29 cellular contexts compared by ENCODE assay signal in genomic region chr4:6371827-6372226, GRCh38.
A peak's percentile ranks its signal among the peaks of the same experiment; 100 is the strongest.
DNase-seq lines count a peak whose midpoint lies in the region; ATAC-seq, FAIRE-seq and TF ChIP-seq lines count a peak whose summit lies in the region.
"Had no signal": no experiment of that assay in that cellular context is flagged by ENCODE, and none has a peak within 500 bp of the region (broad histone marks: within the 10 kb centered on the region; RNA-seq: fewer than 3 reads in every experiment).

No MANE protein-coding gene starts in this region.

- no peak overlapping the region for H3K27ac ChIP-seq in right cardiac atrium (ENCODE audit: low read length)
- H3K27ac ChIP-seq in kidney (ENCODE audit: low read depth in 2 of 2, low read length in 2 of 2) = no peak overlapping the region
- H3K27ac ChIP-seq: 22Rv1, BLaER1 had no signal

- CTCF ChIA-PET in activated CD4-positive, alpha-beta T cell treated with anti-CD3 and anti-CD28 coated beads, Interleukin-2, amount 10 ng/mL, durations not matched to agents 7 days and 5 days (lab: Charles Lee) = interaction anchor here (1.0 to 1.1 kb wide), 2 partner anchors 10 to 11 kb away, joined by 3 read pairs; no protein-coding TSS in a partner anchor

- H3K9ac ChIP-seq in kidney (ENCODE audit: low read length in 2 of 2) = no peak overlapping the region
- H3K9ac ChIP-seq: BLaER1 had no signal

- H3K9me3 ChIP-seq in right cardiac atrium (ENCODE audit: control insufficient read depth, low read length) (no peaks in the 10 kb centered on the region), kidney (ENCODE audit: control insufficient read depth in 1 of 2, low read length in 2 of 2) (peaks cover 0 to 2% of the 10 kb centered on the region in 2 donors)
- H3K9me3 ChIP-seq: BE2C, BLaER1 had no signal

- 82% methylated on average over 13 of the region's 13 CpGs for WGBS in right cardiac atrium

- no peak overlapping the region for H3K4me3 ChIP-seq in right cardiac atrium (ENCODE audit: low read length)
- H3K4me3 ChIP-seq in kidney (ENCODE audit: low read length in 2 of 2) = no peak overlapping the region
- H3K4me3 ChIP-seq: BLaER1, GM12878 had no signal

- no peaks in the 10 kb centered on the region for H3K4me1 Mint-ChIP-seq in activated CD4-positive, alpha-beta T cell treated with anti-CD3 and anti-CD28 coated beads, Interleukin-2, amount 10 ng/mL, durations not matched to agents 7 days and 5 days
- no peaks in the 10 kb centered on the region for H3K4me1 Mint-ChIP-seq in natural killer cell treated with Interleukin-12 subunit alpha and Interleukin-12 subunit beta and Interleukin-15 and Interleukin-18, amount 100 ng/mL, for 72 hours (ENCODE audit: low read depth in 2 of 2)
- H3K4me1 Mint-ChIP-seq: CD14-positive monocyte; CD4-positive, alpha-beta memory T cell; CD4-positive, CD25-positive, alpha-beta regulatory T cell; CD8-positive, alpha-beta memory T cell had no signal

- no peak overlapping the region for H3K4me3 Mint-ChIP-seq in activated CD4-positive, alpha-beta T cell treated with anti-CD3 and anti-CD28 coated beads, Interleukin-2, amount 10 ng/mL, durations not matched to agents 7 days and 5 days
- no peak overlapping the region for H3K4me3 Mint-ChIP-seq in natural killer cell treated with Interleukin-12 subunit alpha and Interleukin-12 subunit beta and Interleukin-15 and Interleukin-18, amount 100 ng/mL, for 72 hours
- H3K4me3 Mint-ChIP-seq: CD14-positive monocyte; CD4-positive, alpha-beta memory T cell; CD4-positive, CD25-positive, alpha-beta regulatory T cell; CD8-positive, alpha-beta memory T cell had no signal

- POLR2A ChIA-PET in activated CD4-positive, alpha-beta T cell treated with anti-CD3 and anti-CD28 coated beads, Interleukin-2, amount 10 ng/mL, durations not matched to agents 7 days and 5 days (lab: Charles Lee) = no interaction called here

- intact Hi-C loops in right cardiac atrium (cut with DNase I) (no loop called here), left cardiac atrium (cut with DNase I) (no loop called here), kidney (cut with DNase I) (no loop called here)

- H3K27me3 Mint-ChIP-seq in activated CD4-positive, alpha-beta T cell treated with anti-CD3 and anti-CD28 coated beads, Interleukin-2, amount 10 ng/mL, durations not matched to agents 7 days and 5 days = no peaks in the 10 kb centered on the region
- H3K27me3 Mint-ChIP-seq in natural killer cell treated with Interleukin-12 subunit alpha and Interleukin-12 subunit beta and Interleukin-15 and Interleukin-18, amount 100 ng/mL, for 72 hours = peaks cover 13 to 16% of the 10 kb centered on the region in 2 donors

- no peaks in the 10 kb centered on the region for H3K4me1 ChIP-seq in right cardiac atrium (ENCODE audit: control insufficient read depth, insufficient read depth, low read length)
- H3K4me1 ChIP-seq in kidney (ENCODE audit: control insufficient read depth in 1 of 2, insufficient read depth in 1 of 2, low read depth in 1 of 2, low read length in 2 of 2) = no peaks in the 10 kb centered on the region
- H3K4me1 ChIP-seq: BE2C had no signal

- H3K27ac Mint-ChIP-seq in activated CD4-positive, alpha-beta T cell treated with anti-CD3 and anti-CD28 coated beads, Interleukin-2, amount 10 ng/mL, durations not matched to agents 7 days and 5 days = peak overlapping the region; percentile 38
- no peak overlapping the region for H3K27ac Mint-ChIP-seq in natural killer cell treated with Interleukin-12 subunit alpha and Interleukin-12 subunit beta and Interleukin-15 and Interleukin-18, amount 100 ng/mL, for 72 hours
- H3K27ac Mint-ChIP-seq: CD14-positive monocyte; CD4-positive, alpha-beta memory T cell; CD4-positive, CD25-positive, alpha-beta regulatory T cell; CD8-positive, alpha-beta memory T cell had no signal

- ATAC-seq in right cardiac atrium (no peak), left cardiac atrium (no peak)
- no peak for ATAC-seq in natural killer cell treated with Interleukin-12 subunit alpha and Interleukin-12 subunit beta and Interleukin-15 and Interleukin-18, amount 100 ng/mL, for 72 hours
- ATAC-seq: GM12878 had no signal

- H3K9me3 Mint-ChIP-seq in activated CD4-positive, alpha-beta T cell treated with anti-CD3 and anti-CD28 coated beads, Interleukin-2, amount 10 ng/mL, durations not matched to agents 7 days and 5 days = no peaks in the 10 kb centered on the region
- H3K9me3 Mint-ChIP-seq in natural killer cell treated with Interleukin-12 subunit alpha and Interleukin-12 subunit beta and Interleukin-15 and Interleukin-18, amount 100 ng/mL, for 72 hours = no peaks in the 10 kb centered on the region
- H3K9me3 Mint-ChIP-seq: CD14-positive monocyte; CD4-positive, CD25-positive, alpha-beta regulatory T cell; CD8-positive, alpha-beta memory T cell had no signal

- no peaks in the 10 kb centered on the region for H3K27me3 ChIP-seq in right cardiac atrium (ENCODE audit: control insufficient read depth, insufficient read depth)
- H3K27me3 ChIP-seq: BE2C, BLaER1 had no signal

- DNase-seq in activated CD4-positive, alpha-beta T cell treated with anti-CD3 and anti-CD28 coated beads, Interleukin-2, amount 10 ng/mL, durations not matched to agents 7 days and 5 days = no peak
- DNase-seq in activated CD4-positive, alpha-beta T cell treated with anti-CD3 and anti-CD28 coated beads for 1 hour = no peak
- DNase-seq in right cardiac atrium = peak in 2 of 3 donors; percentile 35 to 52
- no peak for DNase-seq in left cardiac atrium
- DNase-seq in kidney = peak; percentile 72
- peak; percentile 34 for DNase-seq in putamen (ENCODE audit: low spot score)
- DNase-seq in natural killer cell treated with Interleukin-12 subunit alpha and Interleukin-12 subunit beta and Interleukin-15 and Interleukin-18, amount 100 ng/mL, for 72 hours (ENCODE audit: low spot score) = no peak
- no peak for DNase-seq in cerebellum (ENCODE audit: low spot score)
- DNase-seq: ACHN; BE2C; C1 segment of cervical spinal cord; CD4-positive, alpha-beta memory T cell; CD4-positive, CD25-positive, alpha-beta regulatory T cell; CD8-positive, alpha-beta memory T cell; COR-L47; DMS 273 treated with DMSO at 0.1 percent for 48 hours; DMS153; DMS53; DMS79; DND-41; EL; GDM1 had no signal

- FAIRE-seq in kidney (lab: Jason Lieb, UNC) = no peak
- FAIRE-seq: A204.1, GM12878, GM12892, GM18507 had no signal

- H3K36me3 Mint-ChIP-seq in activated CD4-positive, alpha-beta T cell treated with anti-CD3 and anti-CD28 coated beads, Interleukin-2, amount 10 ng/mL, durations not matched to agents 7 days and 5 days (ENCODE audit: low read depth) = no peaks in the 10 kb centered on the region
- no peaks in the 10 kb centered on the region for H3K36me3 Mint-ChIP-seq in natural killer cell treated with Interleukin-12 subunit alpha and Interleukin-12 subunit beta and Interleukin-15 and Interleukin-18, amount 100 ng/mL, for 72 hours
- H3K36me3 Mint-ChIP-seq: CD14-positive monocyte; CD4-positive, alpha-beta memory T cell; CD4-positive, CD25-positive, alpha-beta regulatory T cell; CD8-positive, alpha-beta memory T cell had no signal

- TF ChIP-seq CTCF in kidney (IDR thresholded peaks at IDR 0.05; ENCODE audit: borderline replicate concordance, extremely low read depth, insufficient read depth) = no peak

- no peaks in the 10 kb centered on the region for H3K36me3 ChIP-seq in kidney (ENCODE audit: control insufficient read depth in 1 of 2, insufficient read depth in 2 of 2, low read length in 2 of 2)
- H3K36me3 ChIP-seq: BE2C, BLaER1 had no signal

Comparison
In these comparisons a context has a peak if more than half of its experiments do, and no peak if none do; other contexts are left out.
1. DNase-seq: peak in right cardiac atrium (2 of 3), kidney (single experiment) and putamen (single experiment); none in activated CD4-positive, alpha-beta T cell treated with anti-CD3 and anti-CD28 coated beads, Interleukin-2, amount 10 ng/mL, durations not matched to agents 7 days and 5 days (single experiment), activated CD4-positive, alpha-beta T cell treated with anti-CD3 and anti-CD28 coated beads for 1 hour (single experiment), left cardiac atrium (single experiment), natural killer cell treated with Interleukin-12 subunit alpha and Interleukin-12 subunit beta and Interleukin-15 and Interleukin-18, amount 100 ng/mL, for 72 hours (single experiment) and cerebellum (single experiment).